In the genomic region with DNA sequence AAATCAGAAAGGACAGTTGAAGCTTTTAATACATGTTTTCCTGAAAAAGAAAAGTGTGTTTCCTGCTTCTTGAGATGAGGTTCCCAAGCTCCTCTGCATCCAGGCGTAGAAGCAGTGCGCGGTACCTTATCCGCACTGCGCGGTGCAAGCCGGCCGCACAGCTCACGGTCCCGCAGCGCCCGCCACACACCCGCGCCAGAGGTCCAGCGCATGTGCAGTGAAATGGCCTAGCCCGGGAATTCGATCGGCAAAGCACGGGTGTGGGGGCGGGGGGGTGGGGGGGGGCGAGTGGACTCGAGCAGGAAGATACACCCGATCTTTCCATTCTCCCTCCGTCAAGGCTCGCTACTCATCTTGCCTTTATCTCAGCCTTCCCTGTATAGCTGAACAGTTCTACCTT, we compare ENCODE assay signal across 13 cellular contexts. TPM values are rescaled to one million over a fixed set of nuclear protein-coding genes. Genes with fewer than 3 reads are reported as not detected.
DNase-seq lines count a peak whose midpoint lies in the region; FAIRE-seq and TF ChIP-seq lines count a peak whose summit lies in the region.
"Had no signal": no experiment of that assay in that cellular context is flagged by ENCODE, and none has a peak within 500 bp of the region (broad histone marks: within the 10 kb centered on the region; RNA-seq: fewer than 3 reads in every experiment).

No MANE protein-coding gene starts in this region.

- no peak overlapping the region for H2BK120ac ChIP-seq in H1 (replicated peaks; ENCODE audit: low read depth, low read length)

- DNase-seq in breast epithelium (ENCODE audit: low spot score in 2 of 2): no peak
- no peak for DNase-seq in MCF 10A (ENCODE audit: unreplicated experiment)
- no peak for DNase-seq in H1 (ENCODE audit: low read depth in 1 of 2, low spot score in 2 of 2)
- DNase-seq in vagina (ENCODE audit: extremely low spot score in 2 of 2): no peak
- no peak for DNase-seq in stimulated activated naive CD4-positive, alpha-beta T cell (lab: John Stamatoyannopoulos, UW)
- no peak for DNase-seq in retina
- no peak for DNase-seq in activated CD4-positive, alpha-beta memory T cell treated with anti-CD3 and anti-CD28 coated beads for 36 hours
- DNase-seq: EL, HCEC 1CT, WERI-Rb-1 had no signal

- H3K23ac ChIP-seq in H1 (ENCODE audit: insufficient read length): no peak overlapping the region

- H3K4me1 ChIP-seq in breast epithelium: peaks cover 0 to 8% of the 10 kb centered on the region in 2 donors
- peaks cover 0 to 9% (median 4%) of the 10 kb centered on the region in 4 experiments; a peak in 5 of 7 replicates for H3K4me1 ChIP-seq in H1 (replicated peaks in 1 of 4; ENCODE audit: control insufficient read depth in 3 of 4, insufficient read depth in 4 of 4, low read length in 3 of 4)
- H3K4me1 ChIP-seq in vagina: peaks cover 18% of the 10 kb centered on the region
- H3K4me1 ChIP-seq: neural progenitor cell had no signal

- no peak overlapping the region for H3K56ac ChIP-seq in H1 (replicated peaks; ENCODE audit: insufficient read length, low read depth, low read length)

- H3K9me3 Mint-ChIP-seq in MCF 10A (ENCODE audit: unreplicated experiment) (no peaks in the 10 kb centered on the region), nephron (no peaks in the 10 kb centered on the region)
- peaks cover 4% of the 10 kb centered on the region for H3K9me3 Mint-ChIP-seq in activated CD4-positive, alpha-beta memory T cell treated with anti-CD3 and anti-CD28 coated beads for 36 hours

- no peak overlapping the region for H3K4me3 Mint-ChIP-seq in MCF 10A (ENCODE audit: unreplicated experiment)
- peak overlapping the region; percentile 88 to 97 (median 89) for H3K4me3 Mint-ChIP-seq in nephron
- H3K4me3 Mint-ChIP-seq in activated CD4-positive, alpha-beta memory T cell treated with anti-CD3 and anti-CD28 coated beads for 36 hours: no peak overlapping the region
- H3K4me3 Mint-ChIP-seq: neural progenitor cell had no signal

- H3K23me2 ChIP-seq in H1 (ENCODE audit: low read depth, low read length): peaks cover 3% of the 10 kb centered on the region; the same call in 1 of the 2 replicates

- TF ChIP-seq CTCF in breast epithelium (IDR thresholded peaks at IDR 0.05) (no peak), MCF 10A (IDR thresholded peaks at IDR 0.05; ENCODE audit: unreplicated experiment) (no peak), H1 (IDR thresholded peaks at IDR 0.05; ENCODE audit: control extremely low read depth in 1 of 3, insufficient read depth in 1 of 3, low read depth in 1 of 3, low read length in 3 of 3) (no peak), nephron (IDR thresholded peaks at IDR 0.05; ENCODE audit: unreplicated experiment in 3 of 3) (no peak), vagina (IDR thresholded peaks at IDR 0.05) (no peak)

- H2BK5ac ChIP-seq in H1 (ENCODE audit: low read depth, low read length): no peak overlapping the region

- H4K5ac ChIP-seq in H1 (ENCODE audit: insufficient read length, low read depth, low read length): no peak overlapping the region

- 57% methylated on average over 18 of the region's 25 CpGs; no CpG with 5 or more reads in 1 of the 2 experiments for WGBS in H1 (ENCODE audit: extremely low coverage in 1 of 2, insufficient coverage in 1 of 2, insufficient read length in 1 of 2, insufficient replicate concordance in 2 of 2, low coverage in 1 of 2, low lambda C conversion rate in 2 of 2, missing lambda C conversion rate in 1 of 2), 2 experiments

- CTCF ChIA-PET in MCF 10A (lab: Yijun Ruan, JAX): interaction anchor here (0.6 to 10.1 kb wide), 56 partner anchors 8 to 1601 kb away, joined by 3 to 190 read pairs (median 4); no protein-coding TSS in a partner anchor
- CTCF ChIA-PET in H1 (lab: Charles Lee; ENCODE audit: partially characterized antibody): interaction anchor here (0.6 to 10.0 kb wide), 64 partner anchors 8 to 1008 kb away, joined by 3 to 119 read pairs (median 6); a partner anchor contains a TSS
- CTCF ChIA-PET in activated CD4-positive, alpha-beta memory T cell treated with anti-CD3 and anti-CD28 coated beads for 36 hours (lab: Charles Lee): interaction anchor here (0.6 to 10.6 kb wide), 19 partner anchors 8 to 515 kb away, joined by 3 to 108 read pairs (median 4); no protein-coding TSS in a partner anchor

- H3K18ac ChIP-seq in H1 (ENCODE audit: extremely low read depth, low read length): no peak overlapping the region

- H3K36me3 Mint-ChIP-seq in MCF 10A (ENCODE audit: insufficient read depth, unreplicated experiment): no peaks in the 10 kb centered on the region
- peaks cover 28% of the 10 kb centered on the region for H3K36me3 Mint-ChIP-seq in nephron (ENCODE audit: low read depth)
- peaks cover 12% of the 10 kb centered on the region for H3K36me3 Mint-ChIP-seq in activated CD4-positive, alpha-beta memory T cell treated with anti-CD3 and anti-CD28 coated beads for 36 hours
- H3K36me3 Mint-ChIP-seq: neural progenitor cell had no signal

- H3K27me3 Mint-ChIP-seq in MCF 10A (ENCODE audit: insufficient read depth, unreplicated experiment): no peaks in the 10 kb centered on the region
- no peaks in the 10 kb centered on the region for H3K27me3 Mint-ChIP-seq in nephron (ENCODE audit: low read depth)
- peaks cover 73% of the 10 kb centered on the region for H3K27me3 Mint-ChIP-seq in activated CD4-positive, alpha-beta memory T cell treated with anti-CD3 and anti-CD28 coated beads for 36 hours

- H3K9me3 ChIP-seq in breast epithelium (no peaks in the 10 kb centered on the region), H1 (ENCODE audit: insufficient read depth in 2 of 2, low read depth in 1 of 2, low read length in 1 of 2) (no peaks in the 10 kb centered on the region), vagina (no peaks in the 10 kb centered on the region)
- H3K9me3 ChIP-seq: BE2C had no signal

- no peaks in the 10 kb centered on the region for H3K79me1 ChIP-seq in H1 (ENCODE audit: low read depth, low read length)

- no peak overlapping the region for H3K4ac ChIP-seq in H1 (replicated peaks; ENCODE audit: insufficient read length, low read depth, low read length)

- peak overlapping the region; percentile 52 to 82 (median 71) for H3K4me3 ChIP-seq in breast epithelium
- no peak overlapping the region for H3K4me3 ChIP-seq in H1 (ENCODE audit: extremely low read depth in 1 of 4, insufficient read depth in 2 of 4, low read depth in 3 of 4, low read length in 4 of 4)
- H3K4me3 ChIP-seq in vagina: peak overlapping the region in 1 of 2 donors; percentile 42

- no peak overlapping the region for H2AFZ ChIP-seq in H1 (ENCODE audit: low read length)

- H3K79me2 ChIP-seq in H1 (ENCODE audit: control insufficient read depth in 1 of 2, insufficient read depth in 2 of 2, low read length in 2 of 2): no peaks in the 10 kb centered on the region

- TF ChIP-seq POLR2A in breast epithelium (IDR thresholded peaks at IDR 0.05): no peak
- TF ChIP-seq POLR2A in H1 (IDR thresholded peaks at IDR 0.05; ENCODE audit: control extremely low read depth in 1 of 2, low read depth in 2 of 2, low read length in 2 of 2): no peak
- no peak for TF ChIP-seq POLR2A in vagina (IDR thresholded peaks at IDR 0.05)

- H4K20me1 ChIP-seq in H1 (replicated peaks in 1 of 2; ENCODE audit: control insufficient read depth in 1 of 2, insufficient read depth in 2 of 2, low read length in 2 of 2): peaks cover 1 to 13% of the 10 kb centered on the region in 2 experiments

- POLR2A ChIA-PET in MCF 10A (lab: Yijun Ruan, JAX): interaction anchor here (0.5 to 2.9 kb wide), 6 partner anchors 315 to 1279 kb away, joined by 3 to 20 read pairs (median 4); no protein-coding TSS in a partner anchor
- POLR2A ChIA-PET in H1 (lab: Charles Lee; ENCODE audit: partially characterized antibody): interaction anchor here (1.0 to 1.8 kb wide), 2 partner anchors 11 to 23 kb away, joined by 3 to 4 read pairs; a partner anchor contains a TSS
- POLR2A ChIA-PET in activated CD4-positive, alpha-beta memory T cell treated with anti-CD3 and anti-CD28 coated beads for 36 hours (lab: Charles Lee): interaction anchor here (0.6 kb wide), 1 partner anchor 673 kb away, joined by 3 read pairs; no protein-coding TSS in a partner anchor

- H3K9ac ChIP-seq in H1 (replicated peaks in 1 of 4; ENCODE audit: extremely low read depth in 1 of 4, low read depth in 3 of 4, low read length in 3 of 4): no peak overlapping the region
- H3K9ac ChIP-seq: neural progenitor cell had no signal

- peaks cover 0 to 78% of the 10 kb centered on the region in 2 donors for H3K27me3 ChIP-seq in breast epithelium
- H3K27me3 ChIP-seq in H1 (replicated peaks in 1 of 4; ENCODE audit: control insufficient read depth in 3 of 4, extremely low read depth in 1 of 4, insufficient read depth in 3 of 4, low read length in 3 of 4): peaks cover 81 to 100% (median 96%) of the 10 kb centered on the region in 4 experiments
- no peaks in the 10 kb centered on the region for H3K27me3 ChIP-seq in vagina
- H3K27me3 ChIP-seq: BE2C had no signal

- no peak overlapping the region for H3K27ac Mint-ChIP-seq in MCF 10A (ENCODE audit: low read depth, unreplicated experiment)
- H3K27ac Mint-ChIP-seq in nephron: peak overlapping the region; percentile 94 to 99 (median 99)
- no peak overlapping the region for H3K27ac Mint-ChIP-seq in activated CD4-positive, alpha-beta memory T cell treated with anti-CD3 and anti-CD28 coated beads for 36 hours
- H3K27ac Mint-ChIP-seq: neural progenitor cell had no signal

- no peak for FAIRE-seq in H1 (lab: Jason Lieb, UNC)

- no peak for TF ChIP-seq RAD21 in H1 (IDR thresholded peaks at IDR 0.05 in 1 of 2, conservative IDR thresholded peaks at IDR 0.05 in 1 of 2; ENCODE audit: low read depth in 2 of 2, low read length in 2 of 2)

- no peak overlapping the region for H4K91ac ChIP-seq in H1 (replicated peaks; ENCODE audit: insufficient read length, low read length)

- H3K27ac ChIP-seq in breast epithelium (peak overlapping the region; percentile 62 to 97), H1 (ENCODE audit: low read depth, low read length) (no peak overlapping the region), vagina (peak overlapping the region; percentile 57)
- H3K27ac ChIP-seq: neural progenitor cell, WERI-Rb-1 had no signal

- H3K4me1 Mint-ChIP-seq in MCF 10A (ENCODE audit: insufficient read depth, unreplicated experiment): no peaks in the 10 kb centered on the region
- H3K4me1 Mint-ChIP-seq in nephron: peaks cover 54% of the 10 kb centered on the region
- peaks cover 19% of the 10 kb centered on the region for H3K4me1 Mint-ChIP-seq in activated CD4-positive, alpha-beta memory T cell treated with anti-CD3 and anti-CD28 coated beads for 36 hours (ENCODE audit: low read depth)

- no peak overlapping the region for H2BK15ac ChIP-seq in H1 (ENCODE audit: low read length)

- no peak overlapping the region for H3K14ac ChIP-seq in H1 (ENCODE audit: insufficient read length)

- no peak overlapping the region for H2BK12ac ChIP-seq in H1 (ENCODE audit: low read depth, low read length)

- H2BK20ac ChIP-seq in H1 (ENCODE audit: low read length): no peak overlapping the region

- no peaks in the 10 kb centered on the region for H3K36me3 ChIP-seq in breast epithelium
- H3K36me3 ChIP-seq in H1 (ENCODE audit: control insufficient read depth in 2 of 4, insufficient read depth in 4 of 4, low read length in 3 of 4): peaks cover 0 to 4% (median 0%) of the 10 kb centered on the region in 4 experiments; a peak in 1 of 8 replicates
- no peaks in the 10 kb centered on the region for H3K36me3 ChIP-seq in vagina
- H3K36me3 ChIP-seq: BE2C, neural progenitor cell, WERI-Rb-1 had no signal

- BruUV-seq in MCF 10A (replicated peaks; lab: Mats Ljungman, UMichigan): no TSS peak

- TF ChIP-seq EP300 in H1 (IDR thresholded peaks at IDR 0.05; ENCODE audit: borderline replicate concordance in 1 of 2, low read depth in 2 of 2, low read length in 2 of 2): no peak

- H4K8ac ChIP-seq in H1 (ENCODE audit: extremely low read depth, insufficient read depth, low read length): no peak overlapping the region

- no peak overlapping the region for H2AK5ac ChIP-seq in H1 (ENCODE audit: low read depth, low read length)

- intact Hi-C loops in breast epithelium (cut with DNase I; ENCODE audit: low total_unique reads): loop anchor here (5.0 to 10.0 kb wide), 2 partner anchors 498 to 1005 kb away; no protein-coding TSS in a partner anchor
- intact Hi-C loops in MCF 10A (cut with micrococcal nuclease): loop anchor here (1.0 to 10.0 kb wide), 4 partner anchors 175 to 499 kb away; no protein-coding TSS in a partner anchor
- intact Hi-C loops in vagina (cut with DNase I): loop anchor here (2.0 to 5.0 kb wide), 2 partner anchors 318 to 415 kb away; no protein-coding TSS in a partner anchor
- intact Hi-C loops in activated CD4-positive, alpha-beta memory T cell treated with anti-CD3 and anti-CD28 coated beads for 36 hours (cut with micrococcal nuclease): loop anchor here (1.0 to 10.0 kb wide), 3 partner anchors 316 to 1805 kb away; a partner anchor contains a TSS

- peak overlapping the region; percentile 4 to 79; a peak in 1 of 4 replicates for H3K4me2 ChIP-seq in H1 (ENCODE audit: insufficient read depth in 1 of 2, low read depth in 2 of 2, low read length in 2 of 2)

RNA-seq across cellular contexts. Expression of a gene that starts 10.1 kb away (rescaled TPM):
- total RNA-seq in breast epithelium (10 to 100 TPM; 10.5 to 36.1 (median 13.8) TPM), MCF 10A (2022) (not detected in 2 replicates), vagina (10.3 TPM)
- not detected in 2 replicates for total RNA-seq in H1 (2021; fragmentation: NEBNext Ultra II Directional; extraction: Animal tissue kit (Norgen Biotek cat#: 25700))
- polyA plus RNA-seq in H1 (2011; rRNA removed): not detected in 2 replicates
- not detected for polyA plus RNA-seq in H1 (2011; cell fraction: cytosol; rRNA removed)
- not detected for polyA plus RNA-seq in H1 (2011; cell fraction: nucleus; rRNA removed)
- polyA plus RNA-seq in H1 (2012, experiment 1 of 2): not detected in 4 replicates
- not detected for polyA plus RNA-seq in H1 (2012, experiment 2 of 2)
- not detected for polyA plus RNA-seq in H1 (2013, experiment 1 of 2)
- not detected for polyA plus RNA-seq in H1 (2013, experiment 2 of 2)
- not detected in 2 replicates for polyA minus RNA-seq in H1 (2011; rRNA and poly(A)+ RNA removed)
- not detected for polyA minus RNA-seq in H1 (2011; cell fraction: cytosol; rRNA and poly(A)+ RNA removed)
- not detected for polyA minus RNA-seq in H1 (2011; cell fraction: nucleus; rRNA and poly(A)+ RNA removed)
- not detected for total RNA-seq in activated CD4-positive, alpha-beta memory T cell treated with anti-CD3 and anti-CD28 coated beads for 36 hours

RNA-seq across cellular contexts. Expression of a gene that starts 11.7 kb away (rescaled TPM):
- total RNA-seq in breast epithelium (1 to 10 TPM; 1.9 to 5.8 (median 5.6) TPM), MCF 10A (2022) (not detected in 2 replicates), vagina (4.9 TPM)
- not detected in 2 replicates for total RNA-seq in H1 (2021; fragmentation: NEBNext Ultra II Directional; extraction: Animal tissue kit (Norgen Biotek cat#: 25700))
- not detected in 2 replicates for polyA plus RNA-seq in H1 (2011; rRNA removed)
- not detected for polyA plus RNA-seq in H1 (2011; cell fraction: cytosol; rRNA removed)
- polyA plus RNA-seq in H1 (2011; cell fraction: nucleus; rRNA removed): not detected
- not detected in 4 replicates for polyA plus RNA-seq in H1 (2012, experiment 1 of 2)
- polyA plus RNA-seq in H1 (2012, experiment 2 of 2): not detected
- not detected for polyA plus RNA-seq in H1 (2013, experiment 1 of 2)
- not detected for polyA plus RNA-seq in H1 (2013, experiment 2 of 2)
- not detected in 2 replicates for polyA minus RNA-seq in H1 (2011; rRNA and poly(A)+ RNA removed)
- not detected for polyA minus RNA-seq in H1 (2011; cell fraction: cytosol; rRNA and poly(A)+ RNA removed)
- polyA minus RNA-seq in H1 (2011; cell fraction: nucleus; rRNA and poly(A)+ RNA removed): not detected
- not detected for total RNA-seq in activated CD4-positive, alpha-beta memory T cell treated with anti-CD3 and anti-CD28 coated beads for 36 hours

RNA-seq across cellular contexts. Expression of a gene that starts 17.1 kb away (rescaled TPM):
- total RNA-seq in breast epithelium (10 to 100 TPM in 1 of 3 donors, 1 to 10 TPM in 2; 2.4 to 17.0 (median 2.8) TPM), MCF 10A (2022) (not detected in 2 replicates), vagina (12.5 TPM)
- total RNA-seq in H1 (2021; fragmentation: NEBNext Ultra II Directional; extraction: Animal tissue kit (Norgen Biotek cat#: 25700)): not detected in 2 replicates
- polyA plus RNA-seq in H1 (2011; rRNA removed): not detected in 2 replicates
- polyA plus RNA-seq in H1 (2011; cell fraction: cytosol; rRNA removed): not detected
- not detected for polyA plus RNA-seq in H1 (2011; cell fraction: nucleus; rRNA removed)
- not detected in 4 replicates for polyA plus RNA-seq in H1 (2012, experiment 1 of 2)
- not detected for polyA plus RNA-seq in H1 (2012, experiment 2 of 2)
- polyA plus RNA-seq in H1 (2013, experiment 1 of 2): not detected
- not detected for polyA plus RNA-seq in H1 (2013, experiment 2 of 2)
- polyA minus RNA-seq in H1 (2011; rRNA and poly(A)+ RNA removed): not detected in 2 replicates
- polyA minus RNA-seq in H1 (2011; cell fraction: cytosol; rRNA and poly(A)+ RNA removed): not detected
- polyA minus RNA-seq in H1 (2011; cell fraction: nucleus; rRNA and poly(A)+ RNA removed): not detected
- not detected for total RNA-seq in activated CD4-positive, alpha-beta memory T cell treated with anti-CD3 and anti-CD28 coated beads for 36 hours

RNA-seq across cellular contexts. Expression of a gene that starts 17.5 kb away (rescaled TPM):
- total RNA-seq in breast epithelium (10 to 100 TPM in 1 of 3 donors, 1 to 10 TPM in 2; 4.2 to 14.4 (median 4.8) TPM), MCF 10A (2022) (not detected in 2 replicates), vagina (11.8 TPM)
- total RNA-seq in H1 (2021; fragmentation: NEBNext Ultra II Directional; extraction: Animal tissue kit (Norgen Biotek cat#: 25700)): not detected in 2 replicates
- not detected in 2 replicates for polyA plus RNA-seq in H1 (2011; rRNA removed)
- polyA plus RNA-seq in H1 (2011; cell fraction: cytosol; rRNA removed): not detected
- not detected for polyA plus RNA-seq in H1 (2011; cell fraction: nucleus; rRNA removed)
- polyA plus RNA-seq in H1 (2012, experiment 1 of 2): not detected in 4 replicates
- not detected for polyA plus RNA-seq in H1 (2012, experiment 2 of 2)
- not detected for polyA plus RNA-seq in H1 (2013, experiment 1 of 2)
- polyA plus RNA-seq in H1 (2013, experiment 2 of 2): not detected
- polyA minus RNA-seq in H1 (2011; rRNA and poly(A)+ RNA removed): not detected in 2 replicates
- not detected for polyA minus RNA-seq in H1 (2011; cell fraction: cytosol; rRNA and poly(A)+ RNA removed)
- not detected for polyA minus RNA-seq in H1 (2011; cell fraction: nucleus; rRNA and poly(A)+ RNA removed)
- not detected for total RNA-seq in activated CD4-positive, alpha-beta memory T cell treated with anti-CD3 and anti-CD28 coated beads for 36 hours

RNA-seq across cellular contexts. Expression of a gene that starts 23.0 kb away (rescaled TPM):
- total RNA-seq in breast epithelium: 1 to 10 TPM in 2 of 3 donors, not detected in 1; 1.6 to 5.2 TPM
- not detected in 2 replicates for total RNA-seq in MCF 10A (2022)
- total RNA-seq in H1 (2021; fragmentation: NEBNext Ultra II Directional; extraction: Animal tissue kit (Norgen Biotek cat#: 25700)): not detected in 2 replicates
- not detected in 2 replicates for polyA plus RNA-seq in H1 (2011; rRNA removed)
- polyA plus RNA-seq in H1 (2011; cell fraction: cytosol; rRNA removed): not detected
- not detected for polyA plus RNA-seq in H1 (2011; cell fraction: nucleus; rRNA removed)
- not detected in 4 replicates for polyA plus RNA-seq in H1 (2012, experiment 1 of 2)
- not detected for polyA plus RNA-seq in H1 (2012, experiment 2 of 2)
- polyA plus RNA-seq in H1 (2013, experiment 1 of 2): not detected
- polyA plus RNA-seq in H1 (2013, experiment 2 of 2): not detected
- polyA minus RNA-seq in H1 (2011; rRNA and poly(A)+ RNA removed): not detected in 2 replicates
- polyA minus RNA-seq in H1 (2011; cell fraction: cytosol; rRNA and poly(A)+ RNA removed): not detected
- polyA minus RNA-seq in H1 (2011; cell fraction: nucleus; rRNA and poly(A)+ RNA removed): not detected
- 19.6 TPM for total RNA-seq in vagina
- total RNA-seq in activated CD4-positive, alpha-beta memory T cell treated with anti-CD3 and anti-CD28 coated beads for 36 hours: not detected

Comparison
In these comparisons a context has a peak if more than half of its experiments do, and no peak if none do; other contexts are left out.
1. RNA of a gene that starts 10.1 kb away (total RNA-seq): 10.5 to 36.1 TPM in breast epithelium and 10.3 TPM in vagina (single experiment); not detected in MCF 10A, not detected in H1 and not detected in activated CD4-positive, alpha-beta memory T cell treated with anti-CD3 and anti-CD28 coated beads for 36 hours; every median in the first group is over 10 times any median in the second.
2. H3K4me3 ChIP-seq: peak in breast epithelium (3 of 3); none in H1 (0 of 4).
3. H3K27ac Mint-ChIP-seq: peak in nephron (3 of 3); none in MCF 10A (single experiment) and activated CD4-positive, alpha-beta memory T cell treated with anti-CD3 and anti-CD28 coated beads for 36 hours (single experiment).
4. H3K4me3 Mint-ChIP-seq: peak in nephron (3 of 3); none in MCF 10A (single experiment) and activated CD4-positive, alpha-beta memory T cell treated with anti-CD3 and anti-CD28 coated beads for 36 hours (single experiment).